In genomic region chr6:90859612-90860011, GRCh38 we compare ENCODE assay signal across 17 cellular contexts.
DNase-seq lines count a peak whose midpoint lies in the region; ATAC-seq and TF ChIP-seq lines count a peak whose summit lies in the region.
"Had no signal": no experiment of that assay in that cellular context is flagged by ENCODE, and none has a peak within 500 bp of the region (broad histone marks: within the 10 kb centered on the region; RNA-seq: fewer than 3 reads in every experiment).

No MANE protein-coding gene starts in this region.

- peaks cover 14% of the 10 kb centered on the region for H3K4me1 ChIP-seq in mammary epithelial cell (ENCODE audit: insufficient read depth, low read length)
- H3K4me1 ChIP-seq: colonic mucosa, parathyroid adenoma had no signal

- POLR2A ChIA-PET in HEK293T (lab: Yijun Ruan, JAX), result no interaction called here

- peaks cover 7% of the 10 kb centered on the region for H3K27me3 Mint-ChIP-seq in activated naive CD4-positive, alpha-beta T cell treated with anti-CD3 and anti-CD28 coated beads for 36 hours (ENCODE audit: low read depth)

- H4K20me1 ChIP-seq in mammary epithelial cell (ENCODE audit: insufficient read depth, low read length), result no peaks in the 10 kb centered on the region

- H3K9me3 ChIP-seq in mammary epithelial cell (replicated peaks; ENCODE audit: insufficient read depth, low read length), result no peaks in the 10 kb centered on the region
- H3K9me3 ChIP-seq: colonic mucosa had no signal

- H3K4me1 Mint-ChIP-seq in activated naive CD4-positive, alpha-beta T cell treated with anti-CD3 and anti-CD28 coated beads for 36 hours (ENCODE audit: low read depth), result no peaks in the 10 kb centered on the region
- H3K4me1 Mint-ChIP-seq in stimulated activated effector memory CD8-positive, alpha-beta T cell treated with anti-CD3 and anti-CD28 coated beads, Interleukin-12 subunit alpha, Interleukin-12 subunit beta, amount 100 ng/mL, for 72 hours, result no peaks in the 10 kb centered on the region

- H3K27me3 ChIP-seq in mammary epithelial cell (ENCODE audit: insufficient read depth, low read length), result no peaks in the 10 kb centered on the region
- H3K27me3 ChIP-seq: colonic mucosa had no signal

- CTCF ChIA-PET in mammary epithelial cell (lab: Charles Lee; ENCODE audit: low non-redundant PET) (interaction anchor here (0.7 to 1.0 kb wide), 4 partner anchors 10 to 919 kb away, joined by 3 to 20 read pairs (median 8); no protein-coding TSS in a partner anchor), HEK293T (lab: Yijun Ruan, JAX) (interaction anchor here (0.8 to 2.0 kb wide), 3 partner anchors 9 to 227 kb away, joined by 3 to 7 read pairs (median 6); no protein-coding TSS in a partner anchor)
- CTCF ChIA-PET in activated naive CD4-positive, alpha-beta T cell treated with anti-CD3 and anti-CD28 coated beads for 36 hours (lab: Charles Lee), result interaction anchor here (0.7 to 1.4 kb wide), 4 partner anchors 13 to 89 kb away, joined by 3 to 5 read pairs (median 4); no protein-coding TSS in a partner anchor

- peak overlapping the region; percentile 77 for H2AFZ ChIP-seq in mammary epithelial cell (ENCODE audit: low read depth, low read length)
- H2AFZ ChIP-seq: parathyroid adenoma had no signal

- no peak overlapping the region for H3K4me3 Mint-ChIP-seq in activated naive CD4-positive, alpha-beta T cell treated with anti-CD3 and anti-CD28 coated beads for 36 hours
- H3K4me3 Mint-ChIP-seq in stimulated activated effector memory CD8-positive, alpha-beta T cell treated with anti-CD3 and anti-CD28 coated beads, Interleukin-12 subunit alpha, Interleukin-12 subunit beta, amount 100 ng/mL, for 72 hours, result no peak overlapping the region
- H3K4me3 Mint-ChIP-seq: HFFc6 had no signal

- no TSS peak for BruUV-seq in mammary epithelial cell (replicated peaks; lab: Mats Ljungman, UMichigan)

- in situ Hi-C loops in mammary epithelial cell (cut with MboI; ENCODE audit: low sequenced_read_pairs in 2 of 2), result no loop called here

- H3K9me3 Mint-ChIP-seq in activated naive CD4-positive, alpha-beta T cell treated with anti-CD3 and anti-CD28 coated beads for 36 hours, result no peaks in the 10 kb centered on the region
- H3K9me3 Mint-ChIP-seq in stimulated activated effector memory CD8-positive, alpha-beta T cell treated with anti-CD3 and anti-CD28 coated beads, Interleukin-12 subunit alpha, Interleukin-12 subunit beta, amount 100 ng/mL, for 72 hours, result no peaks in the 10 kb centered on the region

- DNase-seq in NCI-H82 (lab: John Stamatoyannopoulos, UW) (peak; percentile 42), NCI-H82 treated with DMSO at 0.1 percent for 48 hours (lab: John Stamatoyannopoulos, UW; ENCODE audit: unreplicated experiment) (no peak), NCI-H510A treated with DMSO at 0.1 percent for 48 hours (lab: John Stamatoyannopoulos, UW) (peak; percentile 31), mammary epithelial cell (no peak), left ventricle myocardium superior (no peak), HEK293T (ENCODE audit: extremely low spot score) (no peak)
- DNase-seq in activated naive CD4-positive, alpha-beta T cell treated with anti-CD3 and anti-CD28 coated beads for 36 hours, result no peak
- DNase-seq in stimulated activated effector memory CD8-positive, alpha-beta T cell treated with anti-CD3 and anti-CD28 coated beads, Interleukin-12 subunit alpha, Interleukin-12 subunit beta, amount 100 ng/mL, for 72 hours (ENCODE audit: low spot score in 2 of 2), result no peak
- DNase-seq: colonic mucosa; IMR-90; midbrain; NCI-H446; SIG-M5; stimulated activated CD4-positive, alpha-beta T cell treated with anti-CD3 and anti-CD28 coated beads, Interleukin-15, amount 100 ng/mL, for 24 hours had no signal

- H3K27ac ChIP-seq in mammary epithelial cell (ENCODE audit: insufficient read depth, low read depth, low read length), result no peak overlapping the region
- H3K27ac ChIP-seq: colonic mucosa, parathyroid adenoma had no signal

- H3K36me3 Mint-ChIP-seq in activated naive CD4-positive, alpha-beta T cell treated with anti-CD3 and anti-CD28 coated beads for 36 hours (ENCODE audit: low read depth), result no peaks in the 10 kb centered on the region
- no peaks in the 10 kb centered on the region for H3K36me3 Mint-ChIP-seq in stimulated activated effector memory CD8-positive, alpha-beta T cell treated with anti-CD3 and anti-CD28 coated beads, Interleukin-12 subunit alpha, Interleukin-12 subunit beta, amount 100 ng/mL, for 72 hours

- intact Hi-C loops in mammary epithelial cell (cut with micrococcal nuclease), result loop anchor here (1.0 to 10.0 kb wide), 4 partner anchors 81 to 315 kb away; no protein-coding TSS in a partner anchor
- intact Hi-C loops in activated naive CD4-positive, alpha-beta T cell treated with anti-CD3 and anti-CD28 coated beads for 36 hours (cut with micrococcal nuclease), result loop anchor here (5.0 to 10.0 kb wide), 2 partner anchors 355 to 572 kb away; no protein-coding TSS in a partner anchor
- intact Hi-C loops in left ventricle myocardium superior (cut with micrococcal nuclease), result no loop called here

- H3K4me2 ChIP-seq in mammary epithelial cell (ENCODE audit: insufficient read depth, low read depth, low read length), result peak overlapping the region; percentile 28

- no peak overlapping the region for H3K9ac ChIP-seq in mammary epithelial cell (ENCODE audit: insufficient read depth, low read length)
- H3K9ac ChIP-seq: parathyroid adenoma had no signal

- peak; percentile 30 to 49 for TF ChIP-seq CTCF in mammary epithelial cell (conservative IDR thresholded peaks at IDR 0.05 in 1 of 2, IDR thresholded peaks at IDR 0.05 in 1 of 2; ENCODE audit: extremely low read depth in 1 of 2, insufficient read depth in 1 of 2, low read depth in 1 of 2, low read length in 2 of 2)

- WGBS in mammary epithelial cell (ENCODE audit: low coverage, missing lambda C conversion rate), result 48% methylated on average over 6 of the region's 6 CpGs

- H3K79me2 ChIP-seq in mammary epithelial cell (ENCODE audit: insufficient read depth, low read length), result no peaks in the 10 kb centered on the region
- H3K79me2 ChIP-seq: parathyroid adenoma had no signal

- no peaks in the 10 kb centered on the region for H3K36me3 ChIP-seq in mammary epithelial cell (ENCODE audit: insufficient read depth, low read length)
- H3K36me3 ChIP-seq: colonic mucosa had no signal

- ATAC-seq in left ventricle myocardium superior, result no peak
- ATAC-seq in stimulated activated effector memory CD8-positive, alpha-beta T cell treated with anti-CD3 and anti-CD28 coated beads, Interleukin-12 subunit alpha, Interleukin-12 subunit beta, amount 100 ng/mL, for 72 hours, result no peak
- ATAC-seq: activated CD4-positive, CD25-positive, alpha-beta regulatory T cell treated with anti-CD3 and anti-CD28 coated beads, Interleukin-2, amount 50 U/mL, for 24 hours had no signal

- no peak overlapping the region for H3K4me3 ChIP-seq in mammary epithelial cell (replicated peaks in 1 of 3; ENCODE audit: insufficient read depth in 1 of 3, low read depth in 2 of 3, low read length in 3 of 3)
- H3K4me3 ChIP-seq: colonic mucosa had no signal

- dilution Hi-C loops in mammary epithelial cell (cut with HindIII; ENCODE audit: low sequenced_read_pairs), result no loop called here

- no peak overlapping the region for H3K27ac Mint-ChIP-seq in activated naive CD4-positive, alpha-beta T cell treated with anti-CD3 and anti-CD28 coated beads for 36 hours
- no peak overlapping the region for H3K27ac Mint-ChIP-seq in stimulated activated effector memory CD8-positive, alpha-beta T cell treated with anti-CD3 and anti-CD28 coated beads, Interleukin-12 subunit alpha, Interleukin-12 subunit beta, amount 100 ng/mL, for 72 hours
- H3K27ac Mint-ChIP-seq: HFFc6 had no signal

TF ChIP-seq in HEK293T, 16 proteins besides CTCF, POLR2A, EP300 and RAD21:
- no peak for TF ChIP-seq ARNT (IDR thresholded peaks at IDR 0.05)
- TF ChIP-seq TARDBP (IDR thresholded peaks at IDR 0.05), result no peak
- TF ChIP-seq NFRKB (IDR thresholded peaks at IDR 0.05), result no peak
- no peak for TF ChIP-seq SUZ12 (IDR thresholded peaks at IDR 0.05)
- no peak for TF ChIP-seq FOXM1 (IDR thresholded peaks at IDR 0.05; ENCODE audit: borderline replicate concordance)
- TF ChIP-seq FOXA1 (IDR thresholded peaks at IDR 0.05), result no peak
- TF ChIP-seq ZNF384 (IDR thresholded peaks at IDR 0.05), result no peak
- no peak for TF ChIP-seq CTBP1 (IDR thresholded peaks at IDR 0.05; ENCODE audit: borderline replicate concordance)
- TF ChIP-seq BHLHE40 (IDR thresholded peaks at IDR 0.05; ENCODE audit: borderline replicate concordance), result no peak

Comparison
In these comparisons a context has a peak if more than half of its experiments do, and no peak if none do; other contexts are left out.
1. DNase-seq: peak in NCI-H82 (single experiment) and NCI-H510A treated with DMSO at 0.1 percent for 48 hours (single experiment); none in NCI-H82 treated with DMSO at 0.1 percent for 48 hours (single experiment), mammary epithelial cell (single experiment), activated naive CD4-positive, alpha-beta T cell treated with anti-CD3 and anti-CD28 coated beads for 36 hours (single experiment), left ventricle myocardium superior (single experiment), HEK293T (single experiment) and stimulated activated effector memory CD8-positive, alpha-beta T cell treated with anti-CD3 and anti-CD28 coated beads, Interleukin-12 subunit alpha, Interleukin-12 subunit beta, amount 100 ng/mL, for 72 hours (0 of 2).